Comparison of ENCODE assay signal across 9 cellular contexts in genomic region chr17:74750327-74751069, GRCh38. TPM values are rescaled to one million over a fixed set of nuclear protein-coding genes. Genes with fewer than 3 reads are reported as not detected.
DNase-seq lines count a peak whose midpoint lies in the region; ATAC-seq and TF ChIP-seq lines count a peak whose summit lies in the region.
"Had no signal": no experiment of that assay in that cellular context is flagged by ENCODE, and none has a peak within 500 bp of the region (broad histone marks: within the 10 kb centered on the region; RNA-seq: fewer than 3 reads in every experiment).

No MANE protein-coding gene starts in this region.

- H3K9me3 Mint-ChIP-seq in T-helper 2 cell treated with Interferon-gamma antibody and Interleukin-4, amounts not matched to agents 5 μg/mL and 100 μg/mL, for 36 hours = no peaks in the 10 kb centered on the region
- H3K9me3 Mint-ChIP-seq in activated naive CD8-positive, alpha-beta T cell treated with anti-CD3 and anti-CD28 coated beads, Interleukin-2, amount 10 ng/mL, durations not matched to agents 7 days and 5 days = no peaks in the 10 kb centered on the region

- no peak for TF ChIP-seq POLR2A in stomach (IDR thresholded peaks at IDR 0.05)

- peaks cover 45% of the 10 kb centered on the region for H3K4me1 Mint-ChIP-seq in T-helper 2 cell treated with Interferon-gamma antibody and Interleukin-4, amounts not matched to agents 5 μg/mL and 100 μg/mL, for 36 hours (ENCODE audit: low read depth)
- H3K4me1 Mint-ChIP-seq in activated naive CD8-positive, alpha-beta T cell treated with anti-CD3 and anti-CD28 coated beads, Interleukin-2, amount 10 ng/mL, durations not matched to agents 7 days and 5 days = peaks cover 58% of the 10 kb centered on the region

- H3K4me3 ChIP-seq in stomach = peak overlapping the region; percentile 84 to 93 (median 87)

- H3K36me3 ChIP-seq in stomach = peaks cover 0 to 4% (median 0%) of the 10 kb centered on the region in 4 donors

- peak overlapping the region; percentile 96 for H3K4me3 Mint-ChIP-seq in T-helper 2 cell treated with Interferon-gamma antibody and Interleukin-4, amounts not matched to agents 5 μg/mL and 100 μg/mL, for 36 hours
- H3K4me3 Mint-ChIP-seq in activated naive CD8-positive, alpha-beta T cell treated with anti-CD3 and anti-CD28 coated beads, Interleukin-2, amount 10 ng/mL, durations not matched to agents 7 days and 5 days = peak overlapping the region; percentile 93

- no peak for DNase-seq in T-helper 2 cell treated with Interferon-gamma antibody and Interleukin-4, amounts not matched to agents 5 μg/mL and 100 μg/mL, for 36 hours (ENCODE audit: low spot score)
- DNase-seq in T-helper 2 cell (no peak), kidney tubule cell (ENCODE audit: low spot score) (peak; percentile 57), stomach (peak; percentile 80), SW 1271 (lab: John Stamatoyannopoulos, UW) (no peak), EL (no peak)
- no peak for DNase-seq in activated naive CD8-positive, alpha-beta T cell treated with anti-CD3 and anti-CD28 coated beads, Interleukin-2, amount 10 ng/mL, durations not matched to agents 7 days and 5 days

- no peaks in the 10 kb centered on the region for H3K27me3 Mint-ChIP-seq in T-helper 2 cell treated with Interferon-gamma antibody and Interleukin-4, amounts not matched to agents 5 μg/mL and 100 μg/mL, for 36 hours (ENCODE audit: low read depth)
- no peaks in the 10 kb centered on the region for H3K27me3 Mint-ChIP-seq in activated naive CD8-positive, alpha-beta T cell treated with anti-CD3 and anti-CD28 coated beads, Interleukin-2, amount 10 ng/mL, durations not matched to agents 7 days and 5 days

- ATAC-seq in activated naive CD8-positive, alpha-beta T cell treated with anti-CD3 and anti-CD28 coated beads, Interleukin-2, amount 10 ng/mL, durations not matched to agents 7 days and 5 days (ENCODE audit: low read depth) = no peak
- no peak for ATAC-seq in GM18909 (IDR thresholded peaks at IDR 0.05; ENCODE audit: poor library complexity, unreplicated experiment)

- TF ChIP-seq EP300 in stomach (IDR thresholded peaks at IDR 0.05) = no peak

- H3K27ac ChIP-seq in stomach = peak overlapping the region; percentile 87 to 95 (median 92)

- H3K9me3 ChIP-seq in stomach = no peaks in the 10 kb centered on the region

- POLR2A ChIA-PET in activated naive CD8-positive, alpha-beta T cell treated with anti-CD3 and anti-CD28 coated beads, Interleukin-2, amount 10 ng/mL, durations not matched to agents 7 days and 5 days (lab: Charles Lee) = interaction anchor here (0.6 to 4.1 kb wide), 12 partner anchors 9 to 1033 kb away, joined by 3 to 70 read pairs (median 10); partner anchors contain the start of genes NAT9 and RAB37

- intact Hi-C loops in stomach (cut with DNase I; ENCODE audit: low total_unique reads) = no loop called here

- no peaks in the 10 kb centered on the region for H3K27me3 ChIP-seq in stomach

- TF ChIP-seq CTCF in stomach (IDR thresholded peaks at IDR 0.05) = no peak

- peaks cover 31 to 78% (median 69%) of the 10 kb centered on the region in 4 donors for H3K4me1 ChIP-seq in stomach

- H3K36me3 Mint-ChIP-seq in T-helper 2 cell treated with Interferon-gamma antibody and Interleukin-4, amounts not matched to agents 5 μg/mL and 100 μg/mL, for 36 hours (ENCODE audit: low read depth) = peaks cover 46% of the 10 kb centered on the region
- H3K36me3 Mint-ChIP-seq in activated naive CD8-positive, alpha-beta T cell treated with anti-CD3 and anti-CD28 coated beads, Interleukin-2, amount 10 ng/mL, durations not matched to agents 7 days and 5 days = peaks cover 34% of the 10 kb centered on the region

- H3K27ac Mint-ChIP-seq in T-helper 2 cell treated with Interferon-gamma antibody and Interleukin-4, amounts not matched to agents 5 μg/mL and 100 μg/mL, for 36 hours = peak overlapping the region; percentile 80
- H3K27ac Mint-ChIP-seq in activated naive CD8-positive, alpha-beta T cell treated with anti-CD3 and anti-CD28 coated beads, Interleukin-2, amount 10 ng/mL, durations not matched to agents 7 days and 5 days = peak overlapping the region; percentile 77

- WGBS in stomach, 5 donors = 16 to 33% (median 28%) methylated on average over 11 to 13 of the region's 13 CpGs

RNA-seq across cellular contexts. Expression of gene NHERF1, which starts 2.1 kb away (rescaled TPM):
- 100 to 1,000 TPM; 241 to 244 TPM for total RNA-seq in activated naive CD8-positive, alpha-beta T cell treated with anti-CD3 and anti-CD28 coated beads, Interleukin-2, amount 10 ng/mL, durations not matched to agents 7 days and 5 days
- total RNA-seq in stomach = 100 to 1,000 TPM in 2 of 5 donors, 10 to 100 TPM in 3; 14.9 to 152 (median 81.0) TPM
- polyA plus RNA-seq in stomach = 10 to 100 TPM; 76.8 to 92.5 (median 83.7) TPM

RNA-seq across cellular contexts. Expression of gene RAB37, which starts 13.4 kb away (rescaled TPM):
- total RNA-seq in activated naive CD8-positive, alpha-beta T cell treated with anti-CD3 and anti-CD28 coated beads, Interleukin-2, amount 10 ng/mL, durations not matched to agents 7 days and 5 days = 10 to 100 TPM; 24.7 to 27.5 TPM
- 1 to 10 TPM in 2 of 5 donors, not detected in 3; 2.0 to 8.7 TPM for total RNA-seq in stomach
- 10 to 100 TPM in 1 of 3 donors, 1 to 10 TPM in 2; 2.0 to 42.9 (median 5.3) TPM for polyA plus RNA-seq in stomach

RNA-seq across cellular contexts. Expression of gene NAT9, which starts 25.6 kb away (rescaled TPM):
- total RNA-seq in activated naive CD8-positive, alpha-beta T cell treated with anti-CD3 and anti-CD28 coated beads, Interleukin-2, amount 10 ng/mL, durations not matched to agents 7 days and 5 days = 10 to 100 TPM; 37.6 to 42.1 TPM
- 10 to 100 TPM; 15.8 to 33.5 (median 24.0) TPM for total RNA-seq in stomach
- 10 to 100 TPM; 14.5 to 29.7 (median 19.7) TPM for polyA plus RNA-seq in stomach

RNA-seq across cellular contexts. Expression of gene CD300LF, which starts 37.8 kb away (rescaled TPM):
- total RNA-seq in activated naive CD8-positive, alpha-beta T cell treated with anti-CD3 and anti-CD28 coated beads, Interleukin-2, amount 10 ng/mL, durations not matched to agents 7 days and 5 days = under 1 TPM in 1 of 2 experiments, not detected in 1; 0.25 TPM
- total RNA-seq in stomach = 1 to 10 TPM in 1 of 5 donors, not detected in 4; 3.9 TPM
- polyA plus RNA-seq in stomach = under 1 TPM in 2 of 3 donors, not detected in 1; 0.75 to 0.95 TPM
- total RNA-seq: pulmonary artery endothelial cell had no signal

Comparison
In these comparisons a context has a peak if more than half of its experiments do, and no peak if none do; other contexts are left out.
1. DNase-seq: peak in kidney tubule cell (single experiment) and stomach (single experiment); none in T-helper 2 cell treated with Interferon-gamma antibody and Interleukin-4, amounts not matched to agents 5 μg/mL and 100 μg/mL, for 36 hours (single experiment), T-helper 2 cell (0 of 5), activated naive CD8-positive, alpha-beta T cell treated with anti-CD3 and anti-CD28 coated beads, Interleukin-2, amount 10 ng/mL, durations not matched to agents 7 days and 5 days (single experiment), SW 1271 (0 of 2) and EL (single experiment).